In genomic region chr19:46841458-46842083, GRCh38 we compare ENCODE assay signal across 11 cellular contexts. TPM values are rescaled to one million over a fixed set of nuclear protein-coding genes. Genes with fewer than 3 reads are reported as not detected.
A peak's percentile ranks its signal among the peaks of the same experiment; 100 is the strongest.
DNase-seq lines count a peak whose midpoint lies in the region; ATAC-seq, FAIRE-seq and TF ChIP-seq lines count a peak whose summit lies in the region.
"Had no signal": no experiment of that assay in that cellular context is flagged by ENCODE, and none has a peak within 500 bp of the region (broad histone marks: within the 10 kb centered on the region; RNA-seq: fewer than 3 reads in every experiment).

No MANE protein-coding gene starts in this region.

- peak overlapping the region; percentile 56 for H3K27ac ChIP-seq in GM23248
- H3K27ac ChIP-seq in small intestine (ENCODE audit: low read depth in 1 of 2, low read length in 1 of 2) = peak overlapping the region in 1 of 2 donors; percentile 67
- H3K27ac ChIP-seq: left lung had no signal

- H3K79me2 ChIP-seq in GM23248 (ENCODE audit: insufficient read depth) = peaks cover 56% of the 10 kb centered on the region

- peaks cover 33% of the 10 kb centered on the region for H3K36me3 Mint-ChIP-seq in WTC11

- no peak overlapping the region for H3K4me3 Mint-ChIP-seq in WTC11

- CTCF ChIA-PET in WTC11 (lab: Charles Lee) = interaction anchor here (0.9 to 2.2 kb wide), 17 partner anchors 8 to 228 kb away, joined by 3 to 42 read pairs (median 8); partner anchors contain the start of genes AP2S1 and SLC1A5

- no peak overlapping the region; the same call in 1 of the 2 replicates for H3K27ac Mint-ChIP-seq in WTC11

- H4K20me1 ChIP-seq in GM23248 (ENCODE audit: insufficient read depth) = no peaks in the 10 kb centered on the region

- POLR2A ChIA-PET in WTC11 (lab: Charles Lee) = no interaction called here

- H3K4me2 ChIP-seq in GM23248 (ENCODE audit: unreplicated experiment) = no peak overlapping the region

- peaks cover 14% of the 10 kb centered on the region; the same call in 1 of the 2 replicates for H3K36me3 ChIP-seq in GM23248 (ENCODE audit: low read depth)
- peaks cover 3% of the 10 kb centered on the region in 2 donors for H3K36me3 ChIP-seq in small intestine (ENCODE audit: control insufficient read depth in 2 of 2, insufficient read depth in 2 of 2, low read length in 2 of 2)

- H3K27me3 Mint-ChIP-seq in WTC11 (ENCODE audit: low read depth) = no peaks in the 10 kb centered on the region

- DNase-seq in GM23248 (peak; percentile 80), WTC11 (ENCODE audit: low spot score) (no peak), glomerular visceral epithelial cell (ENCODE audit: extremely low spot score) (peak; percentile 59), small intestine (peak; percentile 45), GM19239 (ENCODE audit: insufficient read length, low spot score) (no peak)
- no peak for DNase-seq in activated CD8-positive, alpha-beta memory T cell treated with anti-CD3 and anti-CD28 coated beads, Interleukin-2, amount 50 U/mL, for 4 hours
- no peak for DNase-seq in activated T-cell treated with anti-CD3 and anti-CD28 coated beads, Interleukin-2, amount 50 U/mL, for 48 hours
- DNase-seq: GF-D8, left lung had no signal

- in situ Hi-C loops in GM23248 (cut with MboI) = no loop called here

- H3K9ac ChIP-seq in GM23248 = peak overlapping the region; percentile 24; the same call in 1 of the 2 replicates

- H2AFZ ChIP-seq in GM23248 = no peak overlapping the region

- ATAC-seq in WTC11 (0 out of 2 replicates have a peak, but pooled peaks have one; percentile 13), GM21825 (IDR thresholded peaks at IDR 0.05; ENCODE audit: unreplicated experiment) (no peak)

- no peaks in the 10 kb centered on the region for H3K9me3 Mint-ChIP-seq in WTC11

- H3K4me3 ChIP-seq in GM23248 = no peak overlapping the region
- no peak overlapping the region for H3K4me3 ChIP-seq in small intestine (ENCODE audit: low read depth in 1 of 2, low read length in 2 of 2)
- H3K4me3 ChIP-seq: left lung, tibial nerve had no signal

- no peaks in the 10 kb centered on the region for H3K27me3 ChIP-seq in GM23248 (replicated peaks; ENCODE audit: insufficient read depth)
- H3K27me3 ChIP-seq in small intestine (ENCODE audit: control insufficient read depth in 2 of 2, insufficient read depth in 2 of 2, low read length in 2 of 2) = no peaks in the 10 kb centered on the region
- H3K27me3 ChIP-seq: left lung, tibial nerve had no signal

- peaks cover 30% of the 10 kb centered on the region for H3F3A ChIP-seq in GM23248 (ENCODE audit: insufficient read depth)

- H3K4me1 ChIP-seq in GM23248 (ENCODE audit: insufficient read depth) (peaks cover 23% of the 10 kb centered on the region), small intestine (ENCODE audit: control insufficient read depth in 2 of 2, insufficient read depth in 1 of 2, low read depth in 1 of 2, low read length in 1 of 2) (no peaks in the 10 kb centered on the region)

- H3K9me2 ChIP-seq in GM23248 (ENCODE audit: insufficient read depth) = no peaks in the 10 kb centered on the region

- no peaks in the 10 kb centered on the region for H3K4me1 Mint-ChIP-seq in WTC11

- TF ChIP-seq CTCF in WTC11 (IDR thresholded peaks at IDR 0.05) = no peak

- FAIRE-seq in small intestine (lab: Jason Lieb, UNC) (no peak), GM19239 (lab: Jason Lieb, UNC) (no peak)

- H3K9me3 ChIP-seq in GM23248 (ENCODE audit: low read depth) (no peaks in the 10 kb centered on the region), small intestine (ENCODE audit: control insufficient read depth, low read depth) (no peaks in the 10 kb centered on the region)
- H3K9me3 ChIP-seq: left lung, tibial nerve had no signal

- WGBS in GM23248 (ENCODE audit: low coverage in 1 of 2, low lambda C conversion rate in 2 of 2, missing lambda C conversion rate in 2 of 2), 2 experiments = 40% methylated on average over 12 of the region's 12 CpGs
- WGBS in small intestine, 3 donors = 49 to 65% (median 57%) methylated on average over 12 of the region's 12 CpGs

TF ChIP-seq in WTC11, 78 proteins besides CTCF, POLR2A, EP300 and RAD21 (continues in another document):
- TF ChIP-seq, protein P1, sequence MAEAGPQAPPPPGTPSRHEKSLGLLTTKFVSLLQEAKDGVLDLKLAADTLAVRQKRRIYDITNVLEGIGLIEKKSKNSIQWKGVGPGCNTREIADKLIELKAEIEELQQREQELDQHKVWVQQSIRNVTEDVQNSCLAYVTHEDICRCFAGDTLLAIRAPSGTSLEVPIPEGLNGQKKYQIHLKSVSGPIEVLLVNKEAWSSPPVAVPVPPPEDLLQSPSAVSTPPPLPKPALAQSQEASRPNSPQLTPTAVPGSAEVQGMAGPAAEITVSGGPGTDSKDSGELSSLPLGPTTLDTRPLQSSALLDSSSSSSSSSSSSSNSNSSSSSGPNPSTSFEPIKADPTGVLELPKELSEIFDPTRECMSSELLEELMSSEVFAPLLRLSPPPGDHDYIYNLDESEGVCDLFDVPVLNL (CRISPR knock-in tag; IDR thresholded peaks at IDR 0.05; ENCODE audit: borderline replicate concordance, low read depth) = no peak
- TF ChIP-seq SOX15 (CRISPR knock-in tag; IDR thresholded peaks at IDR 0.05) (no peak), CREM (CRISPR knock-in tag; IDR thresholded peaks at IDR 0.05) (no peak), NFATC4 (CRISPR knock-in tag; IDR thresholded peaks at IDR 0.05) (no peak), AFF4 (CRISPR knock-in tag; IDR thresholded peaks at IDR 0.05; ENCODE audit: borderline replicate concordance) (no peak), IRF2 (CRISPR knock-in tag; IDR thresholded peaks at IDR 0.05; ENCODE audit: borderline replicate concordance, low read depth) (no peak), SMAD3 (CRISPR knock-in tag; IDR thresholded peaks at IDR 0.05; ENCODE audit: borderline replicate concordance) (no peak)
- TF ChIP-seq, protein P2, sequence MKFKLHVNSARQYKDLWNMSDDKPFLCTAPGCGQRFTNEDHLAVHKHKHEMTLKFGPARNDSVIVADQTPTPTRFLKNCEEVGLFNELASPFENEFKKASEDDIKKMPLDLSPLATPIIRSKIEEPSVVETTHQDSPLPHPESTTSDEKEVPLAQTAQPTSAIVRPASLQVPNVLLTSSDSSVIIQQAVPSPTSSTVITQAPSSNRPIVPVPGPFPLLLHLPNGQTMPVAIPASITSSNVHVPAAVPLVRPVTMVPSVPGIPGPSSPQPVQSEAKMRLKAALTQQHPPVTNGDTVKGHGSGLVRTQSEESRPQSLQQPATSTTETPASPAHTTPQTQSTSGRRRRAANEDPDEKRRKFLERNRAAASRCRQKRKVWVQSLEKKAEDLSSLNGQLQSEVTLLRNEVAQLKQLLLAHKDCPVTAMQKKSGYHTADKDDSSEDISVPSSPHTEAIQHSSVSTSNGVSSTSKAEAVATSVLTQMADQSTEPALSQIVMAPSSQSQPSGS (CRISPR knock-in tag; IDR thresholded peaks at IDR 0.05; ENCODE audit: borderline replicate concordance, low read depth) = no peak

RNA-seq across cellular contexts. Expression of gene AP2S1, which starts 9.1 kb away (rescaled TPM):
- total RNA-seq in GM23248 (2014; rRNA removed; shearing (Covaris generic)) = 224 and 231 TPM in 2 replicates
- 584 and 619 TPM in 2 replicates for polyA plus RNA-seq in GM23248 (2016; fragmentation: Nextera tagmentation; extraction: Ambion mirVana)
- 232 to 249 TPM (median 234 TPM) in 3 replicates for total RNA-seq in WTC11 (2021)
- polyA plus RNA-seq in small intestine = 100 to 1,000 TPM; 123 to 164 (median 129) TPM

RNA-seq across cellular contexts. Expression of gene ARHGAP35, which starts 19.2 kb away (rescaled TPM):
- total RNA-seq in GM23248 (2014; rRNA removed; shearing (Covaris generic)) = 35.2 and 39.5 TPM in 2 replicates
- polyA plus RNA-seq in GM23248 (2016; fragmentation: Nextera tagmentation; extraction: Ambion mirVana) (13.5 and 13.9 TPM in 2 replicates), small intestine (10 to 100 TPM; 12.7 to 25.4 (median 13.8) TPM)
- total RNA-seq in WTC11 (2021) = 47.2 to 56.3 TPM (median 47.3 TPM) in 3 replicates

RNA-seq across cellular contexts. Expression of gene SLC1A5, which starts 53.2 kb away (rescaled TPM):
- total RNA-seq in GM23248 (2014; rRNA removed; shearing (Covaris generic)) = 426 and 456 TPM in 2 replicates
- polyA plus RNA-seq in GM23248 (2016; fragmentation: Nextera tagmentation; extraction: Ambion mirVana) = 367 and 393 TPM in 2 replicates
- total RNA-seq in WTC11 (2021) = 173 to 239 TPM (median 187 TPM) in 3 replicates
- polyA plus RNA-seq in small intestine = 100 to 1,000 TPM in 1 of 3 donors, 1 to 10 TPM in 2; 1.6 to 159 (median 7.0) TPM

Comparison
In these comparisons a context has a peak if more than half of its experiments do, and no peak if none do; other contexts are left out.
1. DNase-seq: peak in GM23248 (single experiment), glomerular visceral epithelial cell (single experiment) and small intestine (single experiment); none in WTC11 (single experiment), activated CD8-positive, alpha-beta memory T cell treated with anti-CD3 and anti-CD28 coated beads, Interleukin-2, amount 50 U/mL, for 4 hours (single experiment), activated T-cell treated with anti-CD3 and anti-CD28 coated beads, Interleukin-2, amount 50 U/mL, for 48 hours (0 of 2) and GM19239 (single experiment).